Comparison of ENCODE assay signal across 1 cellular context in the genomic region with DNA sequence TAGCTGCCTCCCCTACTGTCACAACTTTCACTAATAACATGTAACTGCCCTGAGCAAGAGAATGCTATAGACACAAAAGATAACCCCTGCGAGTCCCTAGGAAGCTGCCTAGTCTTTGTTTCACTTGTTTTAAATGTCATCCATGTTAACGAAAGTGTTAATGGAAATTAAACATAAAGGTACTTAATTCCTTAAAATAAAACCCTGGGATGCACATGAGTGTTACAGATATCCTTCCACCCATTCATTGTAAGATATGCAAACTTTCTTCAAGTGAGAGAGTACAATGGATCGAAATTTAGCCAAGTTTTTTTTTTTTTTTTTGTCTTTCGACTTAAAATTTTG.
TF ChIP-seq lines count a peak whose summit lies in the region.

No MANE protein-coding gene starts in this region.

TF ChIP-seq in GM23338, 12 proteins besides CTCF, POLR2A, EP300 and RAD21 (continued from another document):
- TF ChIP-seq, protein P1, sequence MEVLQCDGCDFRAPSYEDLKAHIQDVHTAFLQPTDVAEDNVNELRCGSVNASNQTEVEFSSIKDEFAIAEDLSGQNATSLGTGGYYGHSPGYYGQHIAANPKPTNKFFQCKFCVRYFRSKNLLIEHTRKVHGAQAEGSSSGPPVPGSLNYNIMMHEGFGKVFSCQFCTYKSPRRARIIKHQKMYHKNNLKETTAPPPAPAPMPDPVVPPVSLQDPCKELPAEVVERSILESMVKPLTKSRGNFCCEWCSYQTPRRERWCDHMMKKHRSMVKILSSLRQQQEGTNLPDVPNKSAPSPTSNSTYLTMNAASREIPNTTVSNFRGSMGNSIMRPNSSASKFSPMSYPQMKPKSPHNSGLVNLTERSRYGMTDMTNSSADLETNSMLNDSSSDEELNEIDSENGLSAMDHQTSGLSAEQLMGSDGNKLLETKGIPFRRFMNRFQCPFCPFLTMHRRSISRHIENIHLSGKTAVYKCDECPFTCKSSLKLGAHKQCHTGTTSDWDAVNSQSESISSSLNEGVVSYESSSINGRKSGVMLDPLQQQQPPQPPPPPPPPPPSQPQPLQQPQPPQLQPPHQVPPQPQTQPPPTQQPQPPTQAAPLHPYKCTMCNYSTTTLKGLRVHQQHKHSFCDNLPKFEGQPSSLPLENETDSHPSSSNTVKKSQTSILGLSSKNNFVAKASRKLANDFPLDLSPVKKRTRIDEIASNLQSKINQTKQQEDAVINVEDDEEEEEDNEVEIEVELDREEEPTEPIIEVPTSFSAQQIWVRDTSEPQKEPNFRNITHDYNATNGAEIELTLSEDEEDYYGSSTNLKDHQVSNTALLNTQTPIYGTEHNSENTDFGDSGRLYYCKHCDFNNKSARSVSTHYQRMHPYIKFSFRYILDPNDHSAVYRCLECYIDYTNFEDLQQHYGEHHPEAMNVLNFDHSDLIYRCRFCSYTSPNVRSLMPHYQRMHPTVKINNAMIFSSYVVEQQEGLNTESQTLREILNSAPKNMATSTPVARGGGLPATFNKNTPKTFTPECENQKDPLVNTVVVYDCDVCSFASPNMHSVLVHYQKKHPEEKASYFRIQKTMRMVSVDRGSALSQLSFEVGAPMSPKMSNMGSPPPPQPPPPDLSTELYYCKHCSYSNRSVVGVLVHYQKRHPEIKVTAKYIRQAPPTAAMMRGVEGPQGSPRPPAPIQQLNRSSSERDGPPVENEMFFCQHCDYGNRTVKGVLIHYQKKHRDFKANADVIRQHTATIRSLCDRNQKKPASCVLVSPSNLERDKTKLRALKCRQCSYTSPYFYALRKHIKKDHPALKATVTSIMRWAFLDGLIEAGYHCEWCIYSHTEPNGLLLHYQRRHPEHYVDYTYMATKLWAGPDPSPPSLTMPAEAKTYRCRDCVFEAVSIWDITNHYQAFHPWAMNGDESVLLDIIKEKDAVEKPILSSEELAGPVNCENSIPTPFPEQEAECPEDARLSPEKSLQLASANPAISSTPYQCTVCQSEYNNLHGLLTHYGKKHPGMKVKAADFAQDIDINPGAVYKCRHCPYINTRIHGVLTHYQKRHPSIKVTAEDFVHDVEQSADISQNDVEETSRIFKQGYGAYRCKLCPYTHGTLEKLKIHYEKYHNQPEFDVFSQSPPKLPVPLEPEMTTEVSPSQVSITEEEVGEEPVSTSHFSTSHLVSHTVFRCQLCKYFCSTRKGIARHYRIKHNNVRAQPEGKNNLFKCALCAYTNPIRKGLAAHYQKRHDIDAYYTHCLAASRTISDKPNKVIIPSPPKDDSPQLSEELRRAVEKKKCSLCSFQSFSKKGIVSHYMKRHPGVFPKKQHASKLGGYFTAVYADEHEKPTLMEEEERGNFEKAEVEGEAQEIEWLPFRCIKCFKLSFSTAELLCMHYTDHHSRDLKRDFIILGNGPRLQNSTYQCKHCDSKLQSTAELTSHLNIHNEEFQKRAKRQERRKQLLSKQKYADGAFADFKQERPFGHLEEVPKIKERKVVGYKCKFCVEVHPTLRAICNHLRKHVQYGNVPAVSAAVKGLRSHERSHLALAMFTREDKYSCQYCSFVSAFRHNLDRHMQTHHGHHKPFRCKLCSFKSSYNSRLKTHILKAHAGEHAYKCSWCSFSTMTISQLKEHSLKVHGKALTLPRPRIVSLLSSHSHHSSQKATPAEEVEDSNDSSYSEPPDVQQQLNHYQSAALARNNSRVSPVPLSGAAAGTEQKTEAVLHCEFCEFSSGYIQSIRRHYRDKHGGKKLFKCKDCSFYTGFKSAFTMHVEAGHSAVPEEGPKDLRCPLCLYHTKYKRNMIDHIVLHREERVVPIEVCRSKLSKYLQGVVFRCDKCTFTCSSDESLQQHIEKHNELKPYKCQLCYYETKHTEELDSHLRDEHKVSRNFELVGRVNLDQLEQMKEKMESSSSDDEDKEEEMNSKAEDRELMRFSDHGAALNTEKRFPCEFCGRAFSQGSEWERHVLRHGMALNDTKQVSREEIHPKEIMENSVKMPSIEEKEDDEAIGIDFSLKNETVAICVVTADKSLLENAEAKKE (CRISPR knock-in tag; IDR thresholded peaks at IDR 0.05), result no peak
